ENCODE assay signal across 13 cellular contexts in the genomic region with DNA sequence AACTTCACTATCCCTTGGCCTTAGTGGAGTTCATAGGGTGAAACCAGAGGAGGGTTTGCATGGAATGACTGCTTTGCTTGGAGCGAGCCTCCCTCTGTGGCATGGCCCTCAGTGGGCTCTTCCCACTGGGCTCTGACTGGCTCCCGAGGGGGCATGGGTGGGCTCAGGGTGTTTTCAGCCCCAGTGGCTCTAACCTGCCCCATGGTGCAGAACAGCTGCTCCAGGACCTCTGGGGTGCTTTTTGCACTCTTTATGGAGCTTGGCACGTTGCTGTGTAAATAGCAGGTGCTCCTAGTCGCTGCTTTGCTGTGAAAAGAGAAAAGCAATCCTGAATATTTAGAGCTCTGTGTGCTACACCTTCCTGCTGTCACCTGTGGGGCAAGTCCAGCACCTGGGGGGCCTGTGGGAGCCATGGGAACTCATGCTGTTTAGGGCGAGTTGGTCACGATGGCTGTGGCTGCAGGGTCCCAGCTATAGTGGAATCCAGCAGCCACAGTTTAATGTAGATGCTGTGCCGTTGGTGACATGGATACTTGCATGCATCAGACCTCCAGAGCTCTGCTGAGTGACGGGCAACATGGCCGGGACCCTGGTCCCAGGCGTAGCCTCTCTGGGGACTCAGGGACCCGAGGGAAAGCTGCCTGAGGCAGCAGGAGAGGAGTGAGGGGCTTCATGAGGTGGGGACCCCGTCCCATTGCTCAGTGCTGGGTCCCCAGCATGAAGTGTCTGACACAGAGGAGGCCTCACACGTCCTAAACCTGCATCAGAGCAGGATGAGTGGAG.
"Had no signal": no experiment of that assay in that cellular context is flagged by ENCODE, and none has a peak within 500 bp of the region (broad histone marks: within the 10 kb centered on the region; RNA-seq: fewer than 3 reads in every experiment).

No MANE protein-coding gene starts in this region.

- DNase-seq: activated CD4-positive, alpha-beta memory T cell treated with anti-CD3 and anti-CD28 coated beads, Interleukin-2, amount 10 ng/mL, durations not matched to agents 7 days and 5 days; activated CD4-positive, alpha-beta T cell treated with anti-CD3 and anti-CD28 coated beads for 4 hours; activated gamma-delta T cell; activated T-cell treated with anti-CD3 and anti-CD28 coated beads, Interleukin-2, amount 50 U/mL, for 4 hours; left ventricle myocardium superior; mesenchymal stem cell; occipital lobe; small intestine; T-helper 17 cell; upper lobe of right lung had no signal

- ATAC-seq: activated naive CD4-positive, alpha-beta T cell treated with anti-CD3 and anti-CD28 coated beads, Interleukin-2, amount 50 U/mL, for 72 hours; activated T-cell treated with anti-CD3 and anti-CD28 coated beads, Interleukin-2, amount 50 U/mL, for 4 hours; esophagus mucosa; left ventricle myocardium superior; T-helper 17 cell; WTC11 had no signal
